15 cellular contexts compared by ENCODE assay signal in the genomic region with DNA sequence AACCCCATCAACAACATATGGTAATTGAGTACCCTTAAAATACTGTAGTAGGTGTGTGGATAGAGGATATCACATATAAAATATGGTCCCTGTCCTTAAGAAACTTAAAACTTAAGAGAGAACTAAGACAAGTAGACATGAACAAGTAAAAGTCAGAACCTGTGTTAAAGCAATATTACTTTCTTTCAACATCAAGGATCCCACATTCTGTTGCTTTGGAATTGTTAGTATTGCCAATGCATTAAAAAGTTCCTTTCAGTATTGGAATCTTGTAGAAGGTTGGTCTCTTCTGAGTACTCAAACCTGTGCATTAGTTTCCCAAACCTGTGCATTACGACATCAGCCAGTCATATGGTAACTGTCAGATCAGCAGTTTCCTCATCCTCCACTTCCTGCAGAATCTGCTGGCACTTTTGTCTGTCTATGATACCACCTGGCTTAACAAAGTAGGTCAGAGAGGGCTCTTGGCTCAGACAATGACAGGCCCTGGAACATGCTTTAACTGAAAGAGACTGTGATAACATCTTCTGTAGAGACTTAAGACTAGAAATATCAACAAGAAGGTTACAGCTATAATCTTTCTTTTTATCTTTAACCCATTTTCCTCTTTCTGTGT. TPM values are rescaled to one million over a fixed set of nuclear protein-coding genes. Genes with fewer than 3 reads are reported as not detected.
DNase-seq lines count a peak whose midpoint lies in the region; ATAC-seq lines count a peak whose summit lies in the region.
"Had no signal": no experiment of that assay in that cellular context is flagged by ENCODE, and none has a peak within 500 bp of the region (broad histone marks: within the 10 kb centered on the region; RNA-seq: fewer than 3 reads in every experiment).

No MANE protein-coding gene starts in this region.

- no peaks in the 10 kb centered on the region for H3K27me3 ChIP-seq in CD8-positive, alpha-beta memory T cell (ENCODE audit: insufficient read depth, low read length, poor library complexity, severe bottlenecking)
- H3K27me3 ChIP-seq: heart right ventricle, neural progenitor cell, sigmoid colon, thyroid gland had no signal

- H3K4me3 Mint-ChIP-seq in CD8-positive, alpha-beta memory T cell: no peak overlapping the region
- no peak overlapping the region for H3K4me3 Mint-ChIP-seq in T-helper 17 cell
- H3K4me3 Mint-ChIP-seq: neural progenitor cell had no signal

- no peaks in the 10 kb centered on the region for H3K9me3 ChIP-seq in CD8-positive, alpha-beta memory T cell (ENCODE audit: low read length)
- no peaks in the 10 kb centered on the region for H3K9me3 ChIP-seq in T-helper 17 cell (ENCODE audit: control insufficient read depth, low read length, poor library complexity, severe bottlenecking)
- H3K9me3 ChIP-seq: heart right ventricle, sigmoid colon, thyroid gland had no signal

- peak overlapping the region in 5 of 8 donors; percentile 45 to 70 (median 60) for H3K27ac Mint-ChIP-seq in CD8-positive, alpha-beta memory T cell
- H3K27ac Mint-ChIP-seq in T-helper 17 cell: no peak overlapping the region
- H3K27ac Mint-ChIP-seq: neural progenitor cell had no signal

- no peaks in the 10 kb centered on the region for H3K36me3 Mint-ChIP-seq in CD8-positive, alpha-beta memory T cell
- no peaks in the 10 kb centered on the region for H3K36me3 Mint-ChIP-seq in T-helper 17 cell (ENCODE audit: low read depth)
- H3K36me3 Mint-ChIP-seq: neural progenitor cell had no signal

- no peaks in the 10 kb centered on the region for H3K4me1 ChIP-seq in CD8-positive, alpha-beta memory T cell (ENCODE audit: insufficient read depth, low read length)
- H3K4me1 ChIP-seq: heart right ventricle, neural progenitor cell, sigmoid colon, thyroid gland had no signal

- no peaks in the 10 kb centered on the region for H3K4me1 Mint-ChIP-seq in CD8-positive, alpha-beta memory T cell
- peaks cover 7% of the 10 kb centered on the region for H3K4me1 Mint-ChIP-seq in T-helper 17 cell

- no peaks in the 10 kb centered on the region for H3K9me3 Mint-ChIP-seq in CD8-positive, alpha-beta memory T cell
- H3K9me3 Mint-ChIP-seq: neural progenitor cell had no signal

- H3K4me3 ChIP-seq in CD8-positive, alpha-beta memory T cell (ENCODE audit: low read length): no peak overlapping the region
- H3K4me3 ChIP-seq: heart right ventricle, neural progenitor cell, sigmoid colon, thyroid gland had no signal

- H3K27ac ChIP-seq in CD8-positive, alpha-beta memory T cell (ENCODE audit: low read depth, low read length): no peak overlapping the region
- H3K27ac ChIP-seq: heart right ventricle, neural progenitor cell, sigmoid colon, thyroid gland had no signal

- CTCF ChIA-PET in CD8-positive, alpha-beta memory T cell (lab: Charles Lee): no interaction called here

- no peaks in the 10 kb centered on the region for H3K36me3 ChIP-seq in CD8-positive, alpha-beta memory T cell (ENCODE audit: insufficient read depth, low read length)
- H3K36me3 ChIP-seq: heart right ventricle, neural progenitor cell, sigmoid colon, thyroid gland had no signal

- H3K27me3 Mint-ChIP-seq in CD8-positive, alpha-beta memory T cell: peaks cover 3 to 6% of the 10 kb centered on the region in 2 donors
- no peaks in the 10 kb centered on the region for H3K27me3 Mint-ChIP-seq in T-helper 17 cell

- POLR2A ChIA-PET in CD8-positive, alpha-beta memory T cell (lab: Charles Lee): no interaction called here

- DNase-seq in CD1c-positive myeloid dendritic cell (ENCODE audit: extremely low spot score) (peak; percentile 29), T-helper 17 cell (peak; percentile 12 to 25 (median 23)), dermis microvascular lymphatic vessel endothelial cell (ENCODE audit: low read depth in 2 of 2) (peak; percentile 75 to 76), AG20443 (ENCODE audit: low spot score) (no peak), NCI-H2029 (lab: John Stamatoyannopoulos, UW) (no peak)
- peak in 2 of 5 donors; percentile 7 to 14 for DNase-seq in CD8-positive, alpha-beta memory T cell
- DNase-seq: activated CD8-positive, alpha-beta memory T cell treated with anti-CD3 and anti-CD28 coated beads, Interleukin-2, amount 50 U/mL, for 4 hours; Calu3; heart right ventricle; left ventricle myocardium superior; sigmoid colon; thyroid gland had no signal

- ATAC-seq in T-helper 17 cell (peak; percentile 99), GM18861 (IDR thresholded peaks at IDR 0.05; ENCODE audit: unreplicated experiment) (no peak), HG03095 (IDR thresholded peaks at IDR 0.05; ENCODE audit: unreplicated experiment) (no peak)
- ATAC-seq: heart right ventricle, left ventricle myocardium superior had no signal

RNA-seq across cellular contexts. Expression of gene CCDC71L, which starts 56.5 kb away (rescaled TPM):
- total RNA-seq in CD8-positive, alpha-beta memory T cell: 10 to 100 TPM; 27.4 to 28.1 TPM
- 6.7 TPM for polyA plus RNA-seq in CD8-positive, alpha-beta memory T cell
- total RNA-seq in T-helper 17 cell (10 to 100 TPM; 14.9 to 20.7 TPM), dermis microvascular lymphatic vessel endothelial cell (40.4 and 84.3 TPM in 2 replicates)

Comparison
In these comparisons a context has a peak if more than half of its experiments do, and no peak if none do; other contexts are left out.
1. DNase-seq: peak in CD1c-positive myeloid dendritic cell (single experiment), T-helper 17 cell (3 of 3) and dermis microvascular lymphatic vessel endothelial cell (2 of 2); none in AG20443 (single experiment) and NCI-H2029 (single experiment).